8 cellular contexts compared by ENCODE assay signal in the genomic region with DNA sequence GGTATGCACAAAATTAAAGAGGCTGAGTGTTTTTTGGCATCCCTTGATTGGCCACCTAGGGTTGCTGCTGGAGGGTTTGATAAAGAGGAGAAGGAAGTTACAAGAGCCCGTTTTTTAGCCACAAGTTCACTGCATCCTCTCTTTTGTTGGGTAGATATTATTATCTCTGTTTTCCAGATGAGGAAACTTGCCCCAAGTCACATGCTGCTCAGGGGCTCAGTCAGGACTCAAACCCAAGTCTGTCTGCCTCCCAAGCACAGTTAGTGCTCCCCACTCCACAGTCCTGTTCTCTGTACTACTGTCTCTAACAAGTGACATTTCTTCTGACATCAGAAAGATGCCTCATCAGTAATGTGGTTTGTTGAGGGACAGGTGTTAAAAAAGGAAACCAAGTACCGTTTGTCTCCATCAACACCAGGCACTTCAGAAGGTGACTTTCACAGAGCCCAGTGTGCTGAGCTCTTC. TPM values are rescaled to one million over a fixed set of nuclear protein-coding genes. Genes with fewer than 3 reads are reported as not detected.
A peak's percentile ranks its signal among the peaks of the same experiment; 100 is the strongest.
DNase-seq lines count a peak whose midpoint lies in the region; ATAC-seq and TF ChIP-seq lines count a peak whose summit lies in the region.

No MANE protein-coding gene starts in this region.

- DNase-seq in cardiac muscle cell (ENCODE audit: low read depth in 1 of 2, low spot score in 1 of 2) (peak in 1 of 2 donors; percentile 43), cardiac septum (ENCODE audit: low spot score) (no peak), Panc1 (ENCODE audit: low read depth, low spot score) (no peak), dorsolateral prefrontal cortex (no peak), testis (no peak)
- DNase-seq in stimulated activated naive CD8-positive, alpha-beta T cell treated with anti-CD3 and anti-CD28 coated beads, Interleukin-15, amount 100 ng/mL, for 72 hours, result peak; percentile 39 to 45

- H3K9me3 Mint-ChIP-seq in stimulated activated naive CD8-positive, alpha-beta T cell treated with anti-CD3 and anti-CD28 coated beads, Interleukin-15, amount 100 ng/mL, for 72 hours, result no peaks in the 10 kb centered on the region

- H3K36me3 ChIP-seq in cardiac muscle cell (no peaks in the 10 kb centered on the region), Panc1 (ENCODE audit: control insufficient read depth, insufficient read depth, low read length) (no peaks in the 10 kb centered on the region; the same call in 1 of the 2 replicates), testis (ENCODE audit: low read depth, missing control alignments) (no peaks in the 10 kb centered on the region)

- H3K4me3 Mint-ChIP-seq in stimulated activated naive CD8-positive, alpha-beta T cell treated with anti-CD3 and anti-CD28 coated beads, Interleukin-15, amount 100 ng/mL, for 72 hours, result peak overlapping the region; percentile 85 to 88

- CTCF ChIA-PET in Panc1 (lab: Charles Lee), result no interaction called here

- no TSS peak for BruUV-seq in Panc1 (replicated peaks; lab: Mats Ljungman, UMichigan)

- H3K4me1 ChIP-seq in cardiac muscle cell (ENCODE audit: low read depth) (peaks cover 13% of the 10 kb centered on the region), Panc1 (ENCODE audit: control insufficient read depth, insufficient read depth, low read length) (peaks cover 16% of the 10 kb centered on the region), testis (peaks cover 6% of the 10 kb centered on the region)

- H3K4me3 ChIP-seq in cardiac muscle cell, result no peak overlapping the region
- H3K4me3 ChIP-seq in Panc1 (ENCODE audit: low read depth in 2 of 2, low read length in 2 of 2), result peak overlapping the region in 1 of 2 experiments; percentile 53; a peak in 1 of 4 replicates
- peak overlapping the region in 33 of 59 donors; percentile 1 to 82 (median 73) for H3K4me3 ChIP-seq in dorsolateral prefrontal cortex
- no peak overlapping the region for H3K4me3 ChIP-seq in testis

- in situ Hi-C loops in Panc1 (cut with HindIII; ENCODE audit: low pct_unique_long_range_greater_than_20kb, low sequenced_read_pairs), result no loop called here

- no peaks in the 10 kb centered on the region for H3K27me3 Mint-ChIP-seq in stimulated activated naive CD8-positive, alpha-beta T cell treated with anti-CD3 and anti-CD28 coated beads, Interleukin-15, amount 100 ng/mL, for 72 hours

- H3K27me3 ChIP-seq in cardiac muscle cell (no peaks in the 10 kb centered on the region), Panc1 (ENCODE audit: control insufficient read depth, insufficient read depth, low read length) (no peaks in the 10 kb centered on the region), dorsolateral prefrontal cortex (no peaks in the 10 kb centered on the region), testis (no peaks in the 10 kb centered on the region)

- ATAC-seq in Panc1 (no peak), HG02884 (IDR thresholded peaks at IDR 0.05; ENCODE audit: unreplicated experiment) (no peak), GM21423 (IDR thresholded peaks at IDR 0.05; ENCODE audit: unreplicated experiment) (no peak)
- peak; percentile 70 for ATAC-seq in stimulated activated naive CD8-positive, alpha-beta T cell treated with anti-CD3 and anti-CD28 coated beads, Interleukin-15, amount 100 ng/mL, for 72 hours

- TF ChIP-seq CTCF in cardiac muscle cell (IDR thresholded peaks at IDR 0.05; ENCODE audit: low read depth, low read length) (no peak), Panc1 (IDR thresholded peaks at IDR 0.05) (no peak), dorsolateral prefrontal cortex (IDR thresholded peaks at IDR 0.05 in 54 of 56, conservative IDR thresholded peaks at IDR 0.05 in 2 of 56; ENCODE audit: low read depth in 1 of 56, partially characterized antibody in 56 of 56) (no peak), testis (IDR thresholded peaks at IDR 0.05) (no peak)

- H3K9me3 ChIP-seq in cardiac muscle cell (ENCODE audit: low read depth) (no peaks in the 10 kb centered on the region), Panc1 (ENCODE audit: control insufficient read depth, insufficient read depth, low read depth, low read length) (no peaks in the 10 kb centered on the region), testis (no peaks in the 10 kb centered on the region)

- 26 to 42% methylated on average over 2 of the region's 2 CpGs for WGBS in testis, 2 donors

- TF ChIP-seq POLR2A in testis (IDR thresholded peaks at IDR 0.05), result no peak

- H3K4me1 Mint-ChIP-seq in stimulated activated naive CD8-positive, alpha-beta T cell treated with anti-CD3 and anti-CD28 coated beads, Interleukin-15, amount 100 ng/mL, for 72 hours, result peaks cover 62% of the 10 kb centered on the region

- peak overlapping the region; percentile 70 to 85 for H3K27ac Mint-ChIP-seq in stimulated activated naive CD8-positive, alpha-beta T cell treated with anti-CD3 and anti-CD28 coated beads, Interleukin-15, amount 100 ng/mL, for 72 hours

- intact Hi-C loops in cardiac septum (cut with DNase I), result loop anchor here (10.0 kb wide), 1 partner anchor 300 kb away; no protein-coding TSS in a partner anchor
- intact Hi-C loops in Panc1 (cut with micrococcal nuclease; ENCODE audit: unreplicated experiment), result no loop called here
- intact Hi-C loops in dorsolateral prefrontal cortex (cut with DNase I), result loop anchor here (10.0 kb wide), 2 partner anchors 160 to 300 kb away; no protein-coding TSS in a partner anchor
- intact Hi-C loops in testis (cut with DNase I; ENCODE audit: low total_unique reads), result no loop called here

- H3K27ac ChIP-seq in cardiac muscle cell, result peak overlapping the region; percentile 1
- 0 out of 2 replicates have a peak overlapping the region, but pooled peaks have one; percentile 44 for H3K27ac ChIP-seq in Panc1 (ENCODE audit: low read length)
- H3K27ac ChIP-seq in dorsolateral prefrontal cortex, result peak overlapping the region in 11 of 59 donors; percentile 17 to 70 (median 34)
- H3K27ac ChIP-seq in testis, result no peak overlapping the region

- POLR2A ChIA-PET in Panc1 (lab: Charles Lee), result no interaction called here

RNA-seq across cellular contexts. Expression of a gene that starts 1.4 kb away (rescaled TPM):
- 38.5 and 52.8 TPM in 2 replicates for total RNA-seq in cardiac muscle cell
- polyA plus RNA-seq in cardiac muscle cell, result 32.9 and 57.5 TPM in 2 replicates
- total RNA-seq in cardiac septum, result 7.5 TPM
- 3.1 TPM for total RNA-seq in Panc1 (2021; ENCODE audit: unreplicated experiment)
- 6.3 TPM for polyA plus RNA-seq in Panc1 (2012; ENCODE audit: insufficient read length)
- total RNA-seq in dorsolateral prefrontal cortex, result 10 to 100 TPM in 104 of 120 experiments, 1 to 10 TPM in 16; 7.4 to 19.5 (median 13.0) TPM
- 10 to 100 TPM; 33.5 to 47.5 TPM for total RNA-seq in testis
- polyA plus RNA-seq in testis (ENCODE audit: insufficient read depth, low read depth, low replicate concordance), result 26.1 TPM

RNA-seq across cellular contexts. Expression of a gene that starts 23.5 kb away (rescaled TPM):
- total RNA-seq in cardiac muscle cell (51.1 and 67.8 TPM in 2 replicates), cardiac septum (64.0 TPM), Panc1 (2021; ENCODE audit: unreplicated experiment) (73.6 TPM), dorsolateral prefrontal cortex (10 to 100 TPM; 32.0 to 91.6 (median 61.8) TPM), testis (100 to 1,000 TPM; 128 to 134 TPM)
- polyA plus RNA-seq in cardiac muscle cell (98.4 and 123 TPM in 2 replicates), testis (ENCODE audit: insufficient read depth, low read depth, low replicate concordance) (198 TPM)
- polyA plus RNA-seq in Panc1 (2012; ENCODE audit: insufficient read length), result 48.1 TPM

Comparison
In these comparisons a context has a peak if more than half of its experiments do, and no peak if none do; other contexts are left out.
1. DNase-seq: peak in stimulated activated naive CD8-positive, alpha-beta T cell treated with anti-CD3 and anti-CD28 coated beads, Interleukin-15, amount 100 ng/mL, for 72 hours (2 of 2); none in cardiac septum (single experiment), Panc1 (single experiment), dorsolateral prefrontal cortex (0 of 10) and testis (single experiment).
2. H3K27ac ChIP-seq: peak in cardiac muscle cell (single experiment) and Panc1 (single experiment); none in testis (0 of 2).
3. H3K4me3 ChIP-seq: peak in dorsolateral prefrontal cortex (33 of 59); none in cardiac muscle cell (single experiment) and testis (0 of 2).
4. intact Hi-C loops: an anchor here in cardiac septum (10.0 kb wide) and dorsolateral prefrontal cortex (10.0 kb wide); none called in Panc1 and testis.